1 cellular context compared by ENCODE assay signal in the genomic region with DNA sequence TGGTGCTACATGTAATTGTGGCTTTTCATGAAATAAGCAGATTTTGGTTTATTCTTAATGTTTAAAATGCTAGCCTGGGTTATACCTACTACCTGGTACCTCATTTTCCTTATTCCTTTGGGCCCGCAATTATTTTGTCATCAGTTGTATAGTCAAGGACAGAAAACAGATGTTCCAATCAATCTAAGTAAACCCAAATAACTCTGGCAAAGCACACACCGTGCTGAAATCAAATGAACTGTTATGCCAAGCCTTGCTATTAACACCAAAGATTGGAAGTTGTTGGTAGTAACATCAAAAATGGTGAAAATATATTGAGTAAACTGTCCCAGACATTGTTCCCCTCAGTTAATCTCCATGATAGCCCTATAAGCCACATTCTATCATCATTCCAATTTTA.
TF ChIP-seq lines count a peak whose summit lies in the region.

No MANE protein-coding gene starts in this region.

TF ChIP-seq in HepG2, 621 proteins besides CTCF, POLR2A, EP300 and RAD21 (continued from another document):
- no peak for TF ChIP-seq RNF219 (CRISPR knock-in tag; IDR thresholded peaks at IDR 0.05)
- TF ChIP-seq, protein P1, sequence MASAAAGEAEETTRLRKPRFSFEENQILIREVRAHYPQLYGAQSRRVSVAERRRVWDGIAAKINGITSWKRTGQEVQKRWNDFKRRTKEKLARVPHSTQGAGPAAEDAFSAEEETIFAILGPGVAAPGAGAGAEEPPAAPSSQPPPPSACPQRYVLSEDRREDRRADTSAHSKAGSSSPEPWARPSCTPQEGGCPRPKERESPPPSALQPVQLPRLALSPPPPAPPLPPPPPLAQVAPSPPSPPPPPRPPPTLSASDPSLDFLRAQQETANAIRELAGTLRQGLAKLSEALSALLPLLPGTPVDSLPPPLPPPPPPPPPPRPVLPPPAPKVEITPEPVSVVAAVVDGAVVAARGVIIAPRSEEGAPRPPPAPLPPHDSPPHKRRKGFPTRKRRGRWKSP (CRISPR knock-in tag; IDR thresholded peaks at IDR 0.05) = no peak
TF ChIP-seq in HepG2: peak in this region for 0.
